In the genomic region with DNA sequence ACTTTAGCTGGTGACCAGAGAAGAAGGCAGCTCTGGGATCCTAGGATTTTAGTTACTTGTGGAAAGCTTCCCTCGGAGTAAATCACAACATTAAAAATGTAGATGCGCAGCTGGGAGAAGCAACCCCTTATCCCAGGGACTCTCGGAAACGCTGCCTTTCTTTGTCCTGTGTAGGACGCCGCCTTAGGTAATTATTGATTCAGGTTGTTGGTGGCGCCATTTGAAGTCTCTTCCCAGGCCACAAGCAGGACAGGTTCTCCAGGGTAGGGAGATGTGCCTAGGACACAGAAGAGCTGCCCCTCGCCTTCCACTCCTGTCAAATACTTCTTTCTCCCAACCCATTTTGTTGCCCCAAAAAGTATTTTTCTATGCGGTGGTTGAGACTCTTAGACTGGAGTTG, we compare ENCODE assay signal across 11 cellular contexts. TPM values are rescaled to one million over a fixed set of nuclear protein-coding genes. Genes with fewer than 3 reads are reported as not detected.
DNase-seq lines count a peak whose midpoint lies in the region; TF ChIP-seq lines count a peak whose summit lies in the region.
"Had no signal": no experiment of that assay in that cellular context is flagged by ENCODE, and none has a peak within 500 bp of the region (broad histone marks: within the 10 kb centered on the region; RNA-seq: fewer than 3 reads in every experiment).

No MANE protein-coding gene starts in this region.

- H3K4me1 ChIP-seq in BLaER1 (peaks cover 85% of the 10 kb centered on the region), KMS-11 (ENCODE audit: low read depth, poor library complexity, severe bottlenecking) (peaks cover 63% of the 10 kb centered on the region), colonic mucosa (peaks cover 41% of the 10 kb centered on the region), neural progenitor cell (peaks cover 37% of the 10 kb centered on the region), SJCRH30 (peaks cover 8% of the 10 kb centered on the region; the same call in 1 of the 2 replicates)

- H3K27ac ChIP-seq in BLaER1 (peak overlapping the region; percentile 93), KMS-11 (peak overlapping the region; percentile 87), colonic mucosa (peak overlapping the region; percentile 82), neural progenitor cell (peak overlapping the region; percentile 57), SJCRH30 (no peak overlapping the region)

- peaks cover 3% of the 10 kb centered on the region for H3K27me3 Mint-ChIP-seq in neural progenitor cell (ENCODE audit: insufficient read depth, low read depth)

- peak overlapping the region; percentile 72; the same call in 1 of the 2 replicates for H2AFZ ChIP-seq in KMS-11 (ENCODE audit: low read depth)
- H2AFZ ChIP-seq in neural progenitor cell (replicated peaks), result peak overlapping the region; percentile 55

- peak overlapping the region; percentile 46 for H3K4me3 ChIP-seq in BLaER1
- H3K4me3 ChIP-seq in KMS-11 (IDR thresholded peaks at IDR 0.05; ENCODE audit: insufficient read depth, low read depth, low read length), result no peak overlapping the region
- no peak overlapping the region for H3K4me3 ChIP-seq in colonic mucosa
- no peak overlapping the region for H3K4me3 ChIP-seq in neural progenitor cell
- H3K4me3 ChIP-seq in SJCRH30, result no peak overlapping the region

- H3K79me2 ChIP-seq in KMS-11 (ENCODE audit: insufficient read depth, low read depth) (no peaks in the 10 kb centered on the region), neural progenitor cell (ENCODE audit: low read depth) (no peaks in the 10 kb centered on the region)

- H3K9ac ChIP-seq in BLaER1, result peak overlapping the region; percentile 75
- peak overlapping the region; percentile 69 for H3K9ac ChIP-seq in KMS-11
- peak overlapping the region in 1 of 2 donors; percentile 52 for H3K9ac ChIP-seq in colonic mucosa (ENCODE audit: low read depth in 2 of 2, low read length in 2 of 2)
- H3K9ac ChIP-seq in neural progenitor cell, result no peak overlapping the region

- no peaks in the 10 kb centered on the region for H3K36me3 Mint-ChIP-seq in neural progenitor cell

- H3K9me3 Mint-ChIP-seq in neural progenitor cell, result no peaks in the 10 kb centered on the region

- H3K9me3 ChIP-seq in BLaER1, result no peaks in the 10 kb centered on the region
- H3K9me3 ChIP-seq in colonic mucosa, result no peaks in the 10 kb centered on the region
- H3K9me3 ChIP-seq in neural progenitor cell (ENCODE audit: low read depth), result no peaks in the 10 kb centered on the region
- H3K9me3 ChIP-seq in SJCRH30 (replicated peaks), result no peaks in the 10 kb centered on the region

- no peaks in the 10 kb centered on the region for H4K20me1 ChIP-seq in BLaER1
- H4K20me1 ChIP-seq in KMS-11 (ENCODE audit: insufficient read depth), result no peaks in the 10 kb centered on the region
- H4K20me1 ChIP-seq in neural progenitor cell (ENCODE audit: low read depth), result no peaks in the 10 kb centered on the region

- peak; percentile 60 for DNase-seq in colonic mucosa
- no peak for DNase-seq in neural progenitor cell (ENCODE audit: low spot score)
- no peak for DNase-seq in NCI-H524 treated with DMSO at 0.1 percent for 48 hours (lab: John Stamatoyannopoulos, UW)
- DNase-seq in activated naive CD4-positive, alpha-beta T cell treated with anti-CD3 and anti-CD28 coated beads, Interleukin-2, amount 50 U/mL, for 16 hours, result no peak
- no peak for DNase-seq in SJCRH30
- DNase-seq in NCI-H82 treated with DMSO at 0.1 percent for 48 hours (lab: John Stamatoyannopoulos, UW; ENCODE audit: unreplicated experiment), result no peak
- DNase-seq: activated naive CD4-positive, alpha-beta T cell; NCI-H1694; T-helper 9 cell had no signal

- H3F3A ChIP-seq in neural progenitor cell (ENCODE audit: low read depth), result peaks cover 15% of the 10 kb centered on the region

- peak overlapping the region; percentile 75 for H3K4me3 Mint-ChIP-seq in neural progenitor cell

- intact Hi-C loops in colonic mucosa (cut with DNase I), result no loop called here

- H3K36me3 ChIP-seq in BLaER1, result peaks cover 44% of the 10 kb centered on the region
- no peaks in the 10 kb centered on the region for H3K36me3 ChIP-seq in KMS-11 (ENCODE audit: insufficient read depth)
- peaks cover 2% of the 10 kb centered on the region for H3K36me3 ChIP-seq in colonic mucosa
- H3K36me3 ChIP-seq in neural progenitor cell, result no peaks in the 10 kb centered on the region
- H3K36me3 ChIP-seq in SJCRH30, result no peaks in the 10 kb centered on the region

- H3K4me1 Mint-ChIP-seq in neural progenitor cell, result peaks cover 49% of the 10 kb centered on the region

- H3K4me2 ChIP-seq in BLaER1, result peak overlapping the region; percentile 95
- peak overlapping the region; percentile 83 for H3K4me2 ChIP-seq in KMS-11
- H3K4me2 ChIP-seq in neural progenitor cell, result peak overlapping the region; percentile 72

- peak overlapping the region; percentile 65 for H3K27ac Mint-ChIP-seq in neural progenitor cell

- no peaks in the 10 kb centered on the region for H3K27me3 ChIP-seq in BLaER1
- H3K27me3 ChIP-seq in KMS-11 (ENCODE audit: insufficient read depth, low read depth), result no peaks in the 10 kb centered on the region
- H3K27me3 ChIP-seq in colonic mucosa, result no peaks in the 10 kb centered on the region
- no peaks in the 10 kb centered on the region for H3K27me3 ChIP-seq in neural progenitor cell
- H3K27me3 ChIP-seq in SJCRH30, result peaks cover under 1% of the 10 kb centered on the region; the same call in 1 of the 2 replicates

- TF ChIP-seq CTCF in KMS-11 (conservative IDR thresholded peaks at IDR 0.05; ENCODE audit: low read depth, low read length), result no peak
- no peak for TF ChIP-seq CTCF in colonic mucosa (IDR thresholded peaks at IDR 0.05)
- TF ChIP-seq CTCF in neural progenitor cell (IDR thresholded peaks at IDR 0.05), result no peak

RNA-seq across cellular contexts. Expression of gene SLC37A1, which starts 10.3 kb away (rescaled TPM):
- 100 to 1,000 TPM in 1 of 2 donors, 10 to 100 TPM in 1; 98.5 to 118 TPM for total RNA-seq in colonic mucosa
- 1.2 and 6.1 TPM in 2 replicates for total RNA-seq in neural progenitor cell (ENCODE audit: low replicate concordance)
- total RNA-seq in SJCRH30 (2014; rRNA removed; shearing (Covaris generic)), result not detected in 2 replicates

RNA-seq across cellular contexts. Expression of gene RSPH1, which starts 27.9 kb away (rescaled TPM):
- 1 to 10 TPM; 6.9 to 7.5 TPM for total RNA-seq in colonic mucosa
- total RNA-seq in neural progenitor cell (ENCODE audit: low replicate concordance), result 0.04 and 0.34 TPM in 2 replicates
- not detected in 2 replicates for total RNA-seq in SJCRH30 (2014; rRNA removed; shearing (Covaris generic))

Comparison
In these comparisons a context has a peak if more than half of its experiments do, and no peak if none do; other contexts are left out.
1. RNA of gene SLC37A1, which starts 10.3 kb away (total RNA-seq): 98.5 to 118 TPM in colonic mucosa; 1.2 to 6.1 TPM in neural progenitor cell and not detected in SJCRH30; every median in the first group is over 10 times any median in the second.
2. Peak in every context shown above with its lines, with median percentiles within 50 percentile points of each other: H3K4me2 ChIP-seq.